Comparison of ENCODE assay signal across 1 cellular context in genomic region chr22:38276161-38276560, GRCh38.
TF ChIP-seq lines count a peak whose summit lies in the region.

No MANE protein-coding gene starts in this region.

TF ChIP-seq in H1, 55 proteins besides CTCF, POLR2A, EP300 and RAD21:
- TF ChIP-seq HDAC6 (IDR thresholded peaks at IDR 0.05; ENCODE audit: low read depth, low read length) (no peak), CEBPB (IDR thresholded peaks at IDR 0.05; ENCODE audit: low read depth, low read length) (no peak), KDM5A (IDR thresholded peaks at IDR 0.05; ENCODE audit: low read length) (no peak), PHF8 (conservative IDR thresholded peaks at IDR 0.05; ENCODE audit: low read depth, low read length) (no peak), CHD1 (IDR thresholded peaks at IDR 0.05; ENCODE audit: low read depth, low read length) (no peak), ATF3 (IDR thresholded peaks at IDR 0.05; ENCODE audit: insufficient read depth, low read depth, low read length) (no peak), KDM1A (IDR thresholded peaks at IDR 0.05; ENCODE audit: borderline replicate concordance, low read length) (no peak), SP4 (IDR thresholded peaks at IDR 0.05; ENCODE audit: low read length) (no peak), GABPA (IDR thresholded peaks at IDR 0.05; ENCODE audit: borderline replicate concordance, insufficient read depth, low read length) (no peak), TEAD4 (IDR thresholded peaks at IDR 0.05; ENCODE audit: low read depth, low read length) (no peak), SIX5 (IDR thresholded peaks at IDR 0.05; ENCODE audit: low read depth, low read length) (no peak), CHD2 (IDR thresholded peaks at IDR 0.05; ENCODE audit: low read length) (no peak), NANOG (IDR thresholded peaks at IDR 0.05; ENCODE audit: insufficient read depth, low read depth, low read length, poor library complexity, severe bottlenecking) (no peak), TAF7 (optimal IDR thresholded peaks at IDR 0.05; ENCODE audit: borderline replicate concordance, low read depth, low read length) (no peak), CREB1 (IDR thresholded peaks at IDR 0.05) (no peak), BRCA1 (IDR thresholded peaks at IDR 0.05; ENCODE audit: low read depth, low read length) (no peak), SUZ12 (IDR thresholded peaks at IDR 0.05; ENCODE audit: low read length) (no peak), TCF12 (IDR thresholded peaks at IDR 0.05; ENCODE audit: low read depth, low read length) (no peak), MAX (IDR thresholded peaks at IDR 0.05) (no peak), BCL11A (IDR thresholded peaks at IDR 0.05; ENCODE audit: low read depth in 2 of 2, low read length in 2 of 2) (no peak)
